In genomic region chr10:133219782-133220181, GRCh38 we compare ENCODE assay signal across 22 cellular contexts. TPM values are rescaled to one million over a fixed set of nuclear protein-coding genes. Genes with fewer than 3 reads are reported as not detected.
"Had no signal": no experiment of that assay in that cellular context is flagged by ENCODE, and none has a peak within 500 bp of the region (broad histone marks: within the 10 kb centered on the region; RNA-seq: fewer than 3 reads in every experiment).

No MANE protein-coding gene starts in this region.

- H3K9me3 Mint-ChIP-seq: activated B cell treated with CpG ODN at 0.5 μM for 24 hours; activated CD8-positive, alpha-beta T cell treated with anti-CD3 and anti-CD28 coated beads for 36 hours had no signal

- H3K4me3 ChIP-seq: esophagus squamous epithelium, mucosa of descending colon, skin epidermis, transverse colon had no signal

- H3K36me3 Mint-ChIP-seq: activated naive CD8-positive, alpha-beta T cell; naive thymus-derived CD4-positive, alpha-beta T cell had no signal

- H3K4me1 Mint-ChIP-seq: activated B cell treated with CpG ODN at 0.5 μM for 24 hours; naive thymus-derived CD4-positive, alpha-beta T cell had no signal

- ATAC-seq: activated CD8-positive, alpha-beta T cell treated with anti-CD3 and anti-CD28 coated beads for 36 hours; left colon; mucosa of descending colon; naive thymus-derived CD4-positive, alpha-beta T cell; T-helper 17 cell had no signal

- H3K36me3 ChIP-seq: esophagus squamous epithelium, transverse colon had no signal

- H3K9me3 ChIP-seq: esophagus squamous epithelium, mucosa of descending colon, transverse colon had no signal

- H3K4me3 Mint-ChIP-seq: activated B cell treated with CpG ODN at 0.5 μM for 24 hours; activated CD8-positive, alpha-beta T cell treated with anti-CD3 and anti-CD28 coated beads for 36 hours; activated naive CD8-positive, alpha-beta T cell; naive thymus-derived CD4-positive, alpha-beta T cell; T-helper 17 cell had no signal

- DNase-seq: activated B cell treated with CpG ODN at 0.5 μM for 24 hours; activated CD4-positive, alpha-beta T cell treated with anti-CD3 and anti-CD28 coated beads for 48 hours; activated CD8-positive, alpha-beta memory T cell treated with anti-CD3 and anti-CD28 coated beads, Interleukin-2, amount 50 U/mL, for 4 hours; activated CD8-positive, alpha-beta T cell treated with anti-CD3 and anti-CD28 coated beads for 36 hours; activated gamma-delta T cell treated with Interleukin-2 at 50 U/mL for 16 hours; amniotic stem cell; esophagus squamous epithelium; hippocampal formation; left colon; mucosa of descending colon; naive thymus-derived CD4-positive, alpha-beta T cell; retina; stimulated activated CD4-positive, alpha-beta T cell treated with anti-CD3 and anti-CD28 coated beads, Interleukin-4, amount 100 ng/mL, for 4 hours; stimulated activated CD8-positive, alpha-beta memory T cell treated with anti-CD3 and anti-CD28 coated beads, Interleukin-4, amount 100 ng/mL, for 48 hours; stimulated activated naive CD4-positive, alpha-beta T cell treated with Interleukin-2 at 50 U/mL for 16 hours; T-helper 17 cell; transverse colon had no signal

- H3K27ac ChIP-seq: esophagus squamous epithelium, skin epidermis, transverse colon had no signal

- H3K4me1 ChIP-seq: esophagus squamous epithelium, transverse colon had no signal

- H3K27ac Mint-ChIP-seq: activated B cell treated with CpG ODN at 0.5 μM for 24 hours; activated CD8-positive, alpha-beta T cell treated with anti-CD3 and anti-CD28 coated beads for 36 hours; activated naive CD8-positive, alpha-beta T cell; naive thymus-derived CD4-positive, alpha-beta T cell; T-helper 17 cell had no signal

RNA-seq across cellular contexts. Expression of gene UTF1, which starts 10.2 kb away (rescaled TPM):
- total RNA-seq: activated B cell treated with CpG ODN at 0.5 μM for 24 hours; activated CD8-positive, alpha-beta T cell treated with anti-CD3 and anti-CD28 coated beads for 36 hours; cardiac septum; esophagus squamous epithelium; fibroblast of villous mesenchyme; left colon; lung microvascular endothelial cell; mucosa of descending colon; T-helper 17 cell; transverse colon had no signal
- polyA plus RNA-seq: naive thymus-derived CD4-positive, alpha-beta T cell had no signal

RNA-seq across cellular contexts. Expression of gene VENTX, which starts 17.9 kb away (rescaled TPM):
- total RNA-seq: fibroblast of villous mesenchyme, lung microvascular endothelial cell had no signal
- polyA plus RNA-seq: naive thymus-derived CD4-positive, alpha-beta T cell had no signal

RNA-seq across cellular contexts. Expression of gene KNDC1, which starts 59.8 kb away (rescaled TPM):
- total RNA-seq: activated CD8-positive, alpha-beta T cell treated with anti-CD3 and anti-CD28 coated beads for 36 hours had no signal
- polyA plus RNA-seq: naive thymus-derived CD4-positive, alpha-beta T cell had no signal
